8 cellular contexts compared by ENCODE assay signal in genomic region chr11:123235117-123235686, GRCh38. TPM values are rescaled to one million over a fixed set of nuclear protein-coding genes. Genes with fewer than 3 reads are reported as not detected.
DNase-seq lines count a peak whose midpoint lies in the region; ATAC-seq and TF ChIP-seq lines count a peak whose summit lies in the region.

No MANE protein-coding gene starts in this region.

- no peaks in the 10 kb centered on the region for H3K9me2 ChIP-seq in Karpas-422 (replicated peaks; ENCODE audit: insufficient read depth, low read length)

- TF ChIP-seq CTCF in right atrium auricular region (IDR thresholded peaks at IDR 0.05) = peak; percentile 27 to 55

- no peak overlapping the region for H3K9ac ChIP-seq in Karpas-422 (ENCODE audit: low read length)

- no peaks in the 10 kb centered on the region for H4K20me1 ChIP-seq in Karpas-422 (ENCODE audit: insufficient read depth, low read depth, low read length)

- DNase-seq in CMK (ENCODE audit: low read depth) = peak; percentile 9
- DNase-seq in Karpas-422 = peak; percentile 74
- peak; percentile 47 for DNase-seq in activated T-cell treated with anti-CD3 and anti-CD28 coated beads for 48 hours (ENCODE audit: low read depth)
- peak; percentile 77 for DNase-seq in right atrium auricular region (ENCODE audit: low spot score)
- peak in 2 of 3 donors; percentile 15 to 39 for DNase-seq in stimulated activated CD4-positive, alpha-beta T cell treated with anti-CD3 and anti-CD28 coated beads, TNF-alpha, amount 100 ng/mL, for 1 hour (ENCODE audit: low read depth in 3 of 3, low spot score in 1 of 3)
- no peak for DNase-seq in cerebellum (ENCODE audit: low spot score)
- DNase-seq in NCI-H1048 (lab: John Stamatoyannopoulos, UW) = no peak

- H3K4me1 ChIP-seq in Karpas-422 (ENCODE audit: low read length) (no peaks in the 10 kb centered on the region), right atrium auricular region (peaks cover 0 to 6% of the 10 kb centered on the region in 2 donors)

- H3K79me2 ChIP-seq in Karpas-422 (ENCODE audit: low read length) = no peaks in the 10 kb centered on the region

- H3K27me3 ChIP-seq in Karpas-422 (ENCODE audit: low read length) = no peaks in the 10 kb centered on the region
- no peaks in the 10 kb centered on the region for H3K27me3 ChIP-seq in right atrium auricular region

- no peak overlapping the region for H3K4me3 ChIP-seq in Karpas-422 (ENCODE audit: low read length)
- no peak overlapping the region for H3K4me3 ChIP-seq in right atrium auricular region

- no peak overlapping the region for H3K4me2 ChIP-seq in Karpas-422 (ENCODE audit: low read depth, low read length, poor library complexity, severe bottlenecking)

- H3K36me3 ChIP-seq in Karpas-422 (ENCODE audit: insufficient read depth, low read length) = no peaks in the 10 kb centered on the region
- no peaks in the 10 kb centered on the region for H3K36me3 ChIP-seq in right atrium auricular region

- no peaks in the 10 kb centered on the region for H3K9me3 ChIP-seq in Karpas-422 (ENCODE audit: low read length)
- no peaks in the 10 kb centered on the region for H3K9me3 ChIP-seq in right atrium auricular region

- no peak overlapping the region for H2AFZ ChIP-seq in Karpas-422 (ENCODE audit: low read length)

- ATAC-seq in GM19023 (IDR thresholded peaks at IDR 0.05; ENCODE audit: unreplicated experiment) = no peak

- no peak overlapping the region for H3K27ac ChIP-seq in Karpas-422 (ENCODE audit: low read length)
- H3K27ac ChIP-seq in right atrium auricular region = peak overlapping the region in 1 of 2 donors; percentile 11

RNA-seq across cellular contexts. Expression of gene CLMP, which starts 40.2 kb away (rescaled TPM):
- not detected in 2 replicates for total RNA-seq in Karpas-422 (2014; rRNA removed; shearing (Covaris generic); ENCODE audit: low replicate concordance)
- total RNA-seq in right atrium auricular region = 10 to 100 TPM in 1 of 2 donors, 1 to 10 TPM in 1; 8.4 to 34.3 TPM
- total RNA-seq in cerebellum = 16.5 TPM

Comparison
In these comparisons a context has a peak if more than half of its experiments do, and no peak if none do; other contexts are left out.
1. DNase-seq: peak in CMK (single experiment), Karpas-422 (single experiment), activated T-cell treated with anti-CD3 and anti-CD28 coated beads for 48 hours (single experiment), right atrium auricular region (single experiment) and stimulated activated CD4-positive, alpha-beta T cell treated with anti-CD3 and anti-CD28 coated beads, TNF-alpha, amount 100 ng/mL, for 1 hour (2 of 3); none in cerebellum (single experiment) and NCI-H1048 (single experiment).